ENCODE assay signal across 9 cellular contexts in the genomic region with DNA sequence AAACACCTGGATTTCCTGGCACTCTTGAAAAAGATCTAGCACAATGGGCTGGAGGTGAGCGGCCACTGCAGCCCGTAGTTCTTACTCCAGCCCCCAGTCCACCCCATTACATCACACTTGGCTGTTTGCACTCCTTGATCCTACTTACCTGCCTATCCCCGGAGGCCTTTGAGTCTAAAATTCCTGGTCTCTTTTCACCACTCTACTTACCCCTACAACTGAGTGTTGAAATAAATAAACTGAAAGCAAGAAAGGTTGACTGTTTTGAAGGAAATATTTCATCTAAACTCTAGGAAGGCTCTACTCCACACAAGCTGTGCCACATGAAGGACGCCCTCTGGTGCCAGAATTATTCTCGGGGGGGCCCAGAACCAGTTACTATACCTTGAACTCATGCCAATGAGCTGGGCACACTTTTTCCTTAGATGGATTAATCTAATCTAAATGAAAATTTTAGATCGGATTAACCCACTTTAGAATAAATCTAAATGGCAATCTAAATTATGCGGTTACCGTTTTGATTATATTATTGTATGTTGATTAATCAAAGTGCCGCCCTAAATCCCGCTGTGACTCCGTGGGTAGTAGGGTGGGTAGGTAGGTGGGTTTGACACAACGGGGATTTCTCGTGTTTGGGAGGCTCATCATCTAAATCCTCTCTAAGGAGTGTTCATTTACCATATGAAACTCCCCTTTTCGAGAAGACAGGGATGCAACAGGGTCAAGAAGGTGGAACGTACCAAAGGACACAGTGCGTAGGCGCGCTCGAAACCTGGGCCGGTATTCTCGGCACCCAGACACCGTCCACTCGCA. TPM values are rescaled to one million over a fixed set of nuclear protein-coding genes. Genes with fewer than 3 reads are reported as not detected.
DNase-seq lines count a peak whose midpoint lies in the region; ATAC-seq and TF ChIP-seq lines count a peak whose summit lies in the region.
"Had no signal": no experiment of that assay in that cellular context is flagged by ENCODE, and none has a peak within 500 bp of the region (broad histone marks: within the 10 kb centered on the region; RNA-seq: fewer than 3 reads in every experiment).

No MANE protein-coding gene starts in this region.

- TF ChIP-seq RAD21 in neural cell (conservative IDR thresholded peaks at IDR 0.05), result no peak

- no peaks in the 10 kb centered on the region for H3K9me3 Mint-ChIP-seq in CD8-positive, alpha-beta T cell

- intact Hi-C loops in CD8-positive, alpha-beta T cell (cut with DNase I, micrococcal nuclease), result loop anchor here (1.0 to 2.0 kb wide), 6 partner anchors 9 to 869 kb away; a partner anchor contains a TSS

- peaks cover 40% of the 10 kb centered on the region for H3K36me3 ChIP-seq in CD8-positive, alpha-beta T cell (ENCODE audit: insufficient read depth, low read length)
- H3K36me3 ChIP-seq in neural cell (ENCODE audit: insufficient read depth, low read length), result peaks cover 19% of the 10 kb centered on the region

- H4K20me1 ChIP-seq in neural cell (ENCODE audit: insufficient read depth), result peaks cover 22% of the 10 kb centered on the region

- no peaks in the 10 kb centered on the region for H3K27me3 ChIP-seq in CD8-positive, alpha-beta T cell (ENCODE audit: insufficient read depth, low read length)
- no peaks in the 10 kb centered on the region for H3K27me3 ChIP-seq in neural cell (ENCODE audit: insufficient read depth, low read depth, low read length)

- peak overlapping the region; percentile 100 for H3K27ac ChIP-seq in CD8-positive, alpha-beta T cell (ENCODE audit: low read depth, low read length)
- peak overlapping the region; percentile 93 for H3K27ac ChIP-seq in neural cell (ENCODE audit: low read length)

- no peaks in the 10 kb centered on the region for H3K9me3 ChIP-seq in CD8-positive, alpha-beta T cell (ENCODE audit: low read length)
- H3K9me3 ChIP-seq in neural cell (ENCODE audit: low read length), result no peaks in the 10 kb centered on the region

- no peak for TF ChIP-seq EP300 in neural cell (conservative IDR thresholded peaks at IDR 0.05; ENCODE audit: poor library complexity, severe bottlenecking)

- CTCF ChIA-PET in CD8-positive, alpha-beta T cell (lab: Charles Lee), result interaction anchor here (1.3 to 4.3 kb wide), 5 partner anchors 9 to 39 kb away, joined by 3 to 52 read pairs (median 21); no protein-coding TSS in a partner anchor

- peaks cover 45% of the 10 kb centered on the region for H3K36me3 Mint-ChIP-seq in CD8-positive, alpha-beta T cell

- POLR2A ChIA-PET in CD8-positive, alpha-beta T cell (lab: Charles Lee), result interaction anchor here (0.6 to 5.7 kb wide), 30 partner anchors 10 to 1885 kb away, joined by 3 to 159 read pairs (median 4); a partner anchor contains a TSS

- ATAC-seq in CD8-positive, alpha-beta T cell, result peak; percentile 13
- ATAC-seq in HG02571 (IDR thresholded peaks at IDR 0.05; ENCODE audit: unreplicated experiment), result peak; percentile 1
- ATAC-seq in GM21390 (IDR thresholded peaks at IDR 0.05; ENCODE audit: unreplicated experiment), result no peak

- DNase-seq in CD8-positive, alpha-beta T cell, result peak; percentile 41 to 78 (median 68)
- DNase-seq in NCI-H460 (ENCODE audit: extremely low read depth, low read depth) (peak; percentile 72), erythroblast (lab: John Stamatoyannopoulos, UW) (peak; percentile 65 to 77), HuH-7.5 (ENCODE audit: low spot score) (no peak)
- DNase-seq in activated CD8-positive, alpha-beta memory T cell treated with anti-CD3 and anti-CD28 coated beads, Interleukin-2, amount 50 U/mL, for 48 hours, result peak; percentile 67

- peak overlapping the region; percentile 99 for H3K27ac Mint-ChIP-seq in CD8-positive, alpha-beta T cell

- H3K4me1 ChIP-seq in CD8-positive, alpha-beta T cell (ENCODE audit: insufficient read depth, low read length), result peaks cover 31% of the 10 kb centered on the region

- H3K27me3 Mint-ChIP-seq in CD8-positive, alpha-beta T cell (ENCODE audit: low read depth), result no peaks in the 10 kb centered on the region

- TF ChIP-seq POLR2A in erythroblast (IDR thresholded peaks at IDR 0.05; ENCODE audit: low read length), result no peak

- H3K79me2 ChIP-seq in neural cell (replicated peaks; ENCODE audit: insufficient read depth, low read length), result peaks cover 19% of the 10 kb centered on the region

- no peaks in the 10 kb centered on the region for H3K9me2 ChIP-seq in neural cell (ENCODE audit: insufficient read depth, low read length)

- H3K4me1 Mint-ChIP-seq in CD8-positive, alpha-beta T cell (ENCODE audit: low read depth), result peaks cover 36% of the 10 kb centered on the region

- peak overlapping the region; percentile 95 for H3K4me3 Mint-ChIP-seq in CD8-positive, alpha-beta T cell

- H3K9ac ChIP-seq in neural cell (ENCODE audit: low read length), result peak overlapping the region; percentile 100

- peak; percentile 60 for TF ChIP-seq CTCF in CD8-positive, alpha-beta T cell (IDR thresholded peaks at IDR 0.05)
- peak; percentile 34 for TF ChIP-seq CTCF in neural cell (IDR thresholded peaks at IDR 0.05; ENCODE audit: poor library complexity, severe bottlenecking)

- H3F3A ChIP-seq in neural cell (ENCODE audit: insufficient read depth, low read length, poor library complexity, severe bottlenecking), result peaks cover 3% of the 10 kb centered on the region

- H2AFZ ChIP-seq in neural cell (ENCODE audit: low read depth, low read length), result peak overlapping the region; percentile 51

- peak overlapping the region; percentile 89 for H3K4me3 ChIP-seq in CD8-positive, alpha-beta T cell (ENCODE audit: low read depth, low read length)
- peak overlapping the region; percentile 95 for H3K4me3 ChIP-seq in neural cell (ENCODE audit: low read length)

- peak overlapping the region; percentile 88 for H3K4me2 ChIP-seq in neural cell (ENCODE audit: low read length)

TF ChIP-seq in neural cell, 6 proteins besides CTCF, POLR2A, EP300 and RAD21:
- TF ChIP-seq SMC3 (conservative IDR thresholded peaks at IDR 0.05; ENCODE audit: poor library complexity), result no peak
- no peak for TF ChIP-seq EZH2 (IDR thresholded peaks at IDR 0.05; ENCODE audit: borderline replicate concordance, insufficient read depth, low read length, poor library complexity, severe bottlenecking)
- TF ChIP-seq MXI1 (conservative IDR thresholded peaks at IDR 0.05; ENCODE audit: poor library complexity, severe bottlenecking), result no peak
- peak; percentile 77 for TF ChIP-seq TAF1 (IDR thresholded peaks at IDR 0.05; ENCODE audit: low read depth)
- TF ChIP-seq, protein P1, sequence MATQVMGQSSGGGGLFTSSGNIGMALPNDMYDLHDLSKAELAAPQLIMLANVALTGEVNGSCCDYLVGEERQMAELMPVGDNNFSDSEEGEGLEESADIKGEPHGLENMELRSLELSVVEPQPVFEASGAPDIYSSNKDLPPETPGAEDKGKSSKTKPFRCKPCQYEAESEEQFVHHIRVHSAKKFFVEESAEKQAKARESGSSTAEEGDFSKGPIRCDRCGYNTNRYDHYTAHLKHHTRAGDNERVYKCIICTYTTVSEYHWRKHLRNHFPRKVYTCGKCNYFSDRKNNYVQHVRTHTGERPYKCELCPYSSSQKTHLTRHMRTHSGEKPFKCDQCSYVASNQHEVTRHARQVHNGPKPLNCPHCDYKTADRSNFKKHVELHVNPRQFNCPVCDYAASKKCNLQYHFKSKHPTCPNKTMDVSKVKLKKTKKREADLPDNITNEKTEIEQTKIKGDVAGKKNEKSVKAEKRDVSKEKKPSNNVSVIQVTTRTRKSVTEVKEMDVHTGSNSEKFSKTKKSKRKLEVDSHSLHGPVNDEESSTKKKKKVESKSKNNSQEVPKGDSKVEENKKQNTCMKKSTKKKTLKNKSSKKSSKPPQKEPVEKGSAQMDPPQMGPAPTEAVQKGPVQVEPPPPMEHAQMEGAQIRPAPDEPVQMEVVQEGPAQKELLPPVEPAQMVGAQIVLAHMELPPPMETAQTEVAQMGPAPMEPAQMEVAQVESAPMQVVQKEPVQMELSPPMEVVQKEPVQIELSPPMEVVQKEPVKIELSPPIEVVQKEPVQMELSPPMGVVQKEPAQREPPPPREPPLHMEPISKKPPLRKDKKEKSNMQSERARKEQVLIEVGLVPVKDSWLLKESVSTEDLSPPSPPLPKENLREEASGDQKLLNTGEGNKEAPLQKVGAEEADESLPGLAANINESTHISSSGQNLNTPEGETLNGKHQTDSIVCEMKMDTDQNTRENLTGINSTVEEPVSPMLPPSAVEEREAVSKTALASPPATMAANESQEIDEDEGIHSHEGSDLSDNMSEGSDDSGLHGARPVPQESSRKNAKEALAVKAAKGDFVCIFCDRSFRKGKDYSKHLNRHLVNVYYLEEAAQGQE (IDR thresholded peaks at IDR 0.05; ENCODE audit: borderline replicate concordance), result no peak
- TF ChIP-seq POLR2AphosphoS5 (IDR thresholded peaks at IDR 0.05), result peak; percentile 95
TF ChIP-seq in neural cell: peak in this region for 2.

RNA-seq across cellular contexts. Expression of a gene that starts 0.7 kb away (rescaled TPM):
- 1,000 to 10,000 TPM; 3,749 to 3,996 TPM for total RNA-seq in CD8-positive, alpha-beta T cell
- 356 and 499 TPM in 2 replicates for total RNA-seq in NCI-H460 (2014; rRNA removed; shearing (Covaris generic))
- polyA plus RNA-seq in NCI-H460 (2014; cell fraction: nucleus; rRNA removed), result 292 and 380 TPM in 2 replicates
- polyA plus RNA-seq in neural cell, result 257 and 258 TPM in 2 replicates
- 199 and 224 TPM in 2 replicates for polyA minus RNA-seq in neural cell

RNA-seq across cellular contexts. Expression of a gene that starts 24.1 kb away (rescaled TPM):
- total RNA-seq in CD8-positive, alpha-beta T cell, result not detected
- not detected in 2 replicates for total RNA-seq in NCI-H460 (2014; rRNA removed; shearing (Covaris generic))
- polyA plus RNA-seq in NCI-H460 (2014; cell fraction: nucleus; rRNA removed), result not detected in 2 replicates
- not detected in 2 replicates for polyA plus RNA-seq in neural cell
- polyA minus RNA-seq in neural cell, result not detected in 2 replicates
- total RNA-seq: T-helper 1 cell treated with Interleukin-12 subunit alpha and Interleukin-12 subunit beta and Interleukin-4 antibody, amounts not matched to agents 30 ng/mL and 1 ng/mL, for 36 hours had no signal

RNA-seq across cellular contexts. Expression of a gene that starts 46.4 kb away (rescaled TPM):
- not detected for total RNA-seq in CD8-positive, alpha-beta T cell
- 0.69 and 0.94 TPM in 2 replicates for total RNA-seq in NCI-H460 (2014; rRNA removed; shearing (Covaris generic))
- polyA plus RNA-seq in NCI-H460 (2014; cell fraction: nucleus; rRNA removed), result 1.7 and 1.8 TPM in 2 replicates
- 0.79 and 1.5 TPM in 2 replicates for polyA plus RNA-seq in neural cell
- 0.97 and 1.0 TPM in 2 replicates for polyA minus RNA-seq in neural cell
